Comparison of ENCODE assay signal across 15 cellular contexts in genomic region chr17:45032150-45032493, GRCh38.
"Had no signal": no experiment of that assay in that cellular context is flagged by ENCODE, and none has a peak within 500 bp of the region (broad histone marks: within the 10 kb centered on the region; RNA-seq: fewer than 3 reads in every experiment).

No MANE protein-coding gene starts in this region.

- H3K9me3 ChIP-seq: breast epithelium, gastrocnemius medialis, mucosa of descending colon, stomach, thoracic aorta had no signal

- H3K36me3 Mint-ChIP-seq: natural killer cell had no signal

- H3K4me3 ChIP-seq: breast epithelium, gastrocnemius medialis, mucosa of descending colon, stomach, thoracic aorta had no signal

- H3K36me3 ChIP-seq: breast epithelium had no signal

- ATAC-seq: gastrocnemius medialis, mucosa of descending colon, natural killer cell, WTC11 had no signal

- H3K4me1 Mint-ChIP-seq: natural killer cell, WTC11 had no signal

- H3K27me3 ChIP-seq: breast epithelium, gastrocnemius medialis, stomach had no signal

- H3K27ac ChIP-seq: breast epithelium, gastrocnemius medialis, stomach, thoracic aorta had no signal

- H3K4me3 Mint-ChIP-seq: activated T-helper 1 cell treated with anti-CD3 and anti-CD28 coated beads, Interleukin-12 subunit alpha, Interleukin-12 subunit beta, Interleukin-2, Interleukin-4 antibody, amounts not matched to agents 30 ng/mL and 10 ng/mL and 1 ng/mL, durations not matched to agents 14 hours and 24 hours and 36 hours; natural killer cell; WTC11 had no signal

- H3K27ac Mint-ChIP-seq: activated T-helper 1 cell treated with anti-CD3 and anti-CD28 coated beads, Interleukin-12 subunit alpha, Interleukin-12 subunit beta, Interleukin-2, Interleukin-4 antibody, amounts not matched to agents 30 ng/mL and 10 ng/mL and 1 ng/mL, durations not matched to agents 14 hours and 24 hours and 36 hours; natural killer cell; WTC11 had no signal

- H3K4me1 ChIP-seq: breast epithelium, gastrocnemius medialis, stomach had no signal

- H3K9me3 Mint-ChIP-seq: activated T-helper 1 cell treated with anti-CD3 and anti-CD28 coated beads, Interleukin-12 subunit alpha, Interleukin-12 subunit beta, Interleukin-2, Interleukin-4 antibody, amounts not matched to agents 30 ng/mL and 10 ng/mL and 1 ng/mL, durations not matched to agents 14 hours and 24 hours and 36 hours; natural killer cell; WTC11 had no signal

- DNase-seq: activated CD4-positive, alpha-beta T cell treated with anti-CD3 and anti-CD28 coated beads for 48 hours; activated CD8-positive, alpha-beta memory T cell treated with anti-CD3 and anti-CD28 coated beads for 24 hours; activated naive CD4-positive, alpha-beta T cell; anterior cingulate cortex; gastrocnemius medialis; mucosa of descending colon; natural killer cell; stimulated activated CD4-positive, alpha-beta T cell treated with anti-CD3 and anti-CD28 coated beads, Interleukin-12 subunit alpha, Interleukin-12 subunit beta, amount 100 ng/mL, for 4 hours; stimulated activated CD4-positive, alpha-beta T cell treated with anti-CD3 and anti-CD28 coated beads, Interleukin-2, amount 100 ng/mL, for 24 hours; stomach; T-helper 2 cell had no signal
